Comparison of ENCODE assay signal across 13 cellular contexts in genomic region chr19:5286465-5287029, GRCh38.
"Had no signal": no experiment of that assay in that cellular context is flagged by ENCODE, and none has a peak within 500 bp of the region (broad histone marks: within the 10 kb centered on the region; RNA-seq: fewer than 3 reads in every experiment).

No MANE protein-coding gene starts in this region.

- H3K9me3 ChIP-seq: left lung, ovary had no signal

- H3K27me3 Mint-ChIP-seq: activated naive CD4-positive, alpha-beta T cell treated with anti-CD3 and anti-CD28 coated beads, Interleukin-2, amount 50 U/mL, for 24 hours; type B pancreatic cell had no signal

- ATAC-seq: foreskin keratinocyte, left lung, SK-N-SH treated with all-trans-retinoic acid at 6 μM for 48 hours had no signal

- H3K4me3 Mint-ChIP-seq: activated naive CD4-positive, alpha-beta T cell treated with anti-CD3 and anti-CD28 coated beads, Interleukin-2, amount 50 U/mL, for 24 hours; nephron; type B pancreatic cell had no signal

- H3K36me3 ChIP-seq: ovary had no signal

- H3K4me1 ChIP-seq: foreskin keratinocyte had no signal

- H3K27ac Mint-ChIP-seq: activated naive CD4-positive, alpha-beta T cell treated with anti-CD3 and anti-CD28 coated beads, Interleukin-2, amount 50 U/mL, for 24 hours; nephron; type B pancreatic cell had no signal

- H3K27ac ChIP-seq: foreskin keratinocyte, left lung, ovary had no signal

- H3K9me3 Mint-ChIP-seq: activated naive CD4-positive, alpha-beta T cell treated with anti-CD3 and anti-CD28 coated beads, Interleukin-2, amount 50 U/mL, for 24 hours; nephron; type B pancreatic cell had no signal

- H3K4me3 ChIP-seq: dorsolateral prefrontal cortex, left lung, ovary had no signal

- H3K27me3 ChIP-seq: dorsolateral prefrontal cortex, foreskin keratinocyte, ovary had no signal

- DNase-seq: activated effector memory CD4-positive, alpha-beta T cell treated with Interleukin-2 at 50 U/mL for 16 hours; dorsolateral prefrontal cortex; foreskin keratinocyte; islet precursor cell; left lung; mesenchymal stem cell; ovary; stimulated activated CD4-positive, alpha-beta T cell treated with anti-CD3 and anti-CD28 coated beads, Interleukin-4, amount 100 ng/mL, for 24 hours; T-helper 2 cell had no signal
